1 cellular context compared by ENCODE assay signal in genomic region chr2:52955079-52955478, GRCh38.
TF ChIP-seq lines count a peak whose summit lies in the region.

No MANE protein-coding gene starts in this region.

TF ChIP-seq in GM23338, 12 proteins besides CTCF, POLR2A, EP300 and RAD21:
- TF ChIP-seq REST (IDR thresholded peaks at IDR 0.05; ENCODE audit: unreplicated experiment) (peak; percentile 62), CREB1 (CRISPR knock-in tag; IDR thresholded peaks at IDR 0.05; ENCODE audit: low read depth) (no peak), ZNF114 (CRISPR knock-in tag; IDR thresholded peaks at IDR 0.05) (no peak), ZNF331 (CRISPR knock-in tag; IDR thresholded peaks at IDR 0.05; ENCODE audit: low read depth) (no peak), JUNB (IDR thresholded peaks at IDR 0.05; ENCODE audit: unreplicated experiment) (no peak), POLR2AphosphoS5 (IDR thresholded peaks at IDR 0.05; ENCODE audit: low read depth) (no peak), STAT1 (IDR thresholded peaks at IDR 0.05; ENCODE audit: unreplicated experiment) (no peak)
- TF ChIP-seq, protein P1, sequence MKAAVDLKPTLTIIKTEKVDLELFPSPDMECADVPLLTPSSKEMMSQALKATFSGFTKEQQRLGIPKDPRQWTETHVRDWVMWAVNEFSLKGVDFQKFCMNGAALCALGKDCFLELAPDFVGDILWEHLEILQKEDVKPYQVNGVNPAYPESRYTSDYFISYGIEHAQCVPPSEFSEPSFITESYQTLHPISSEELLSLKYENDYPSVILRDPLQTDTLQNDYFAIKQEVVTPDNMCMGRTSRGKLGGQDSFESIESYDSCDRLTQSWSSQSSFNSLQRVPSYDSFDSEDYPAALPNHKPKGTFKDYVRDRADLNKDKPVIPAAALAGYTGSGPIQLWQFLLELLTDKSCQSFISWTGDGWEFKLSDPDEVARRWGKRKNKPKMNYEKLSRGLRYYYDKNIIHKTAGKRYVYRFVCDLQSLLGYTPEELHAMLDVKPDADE (IDR thresholded peaks at IDR 0.05), result no peak
